ENCODE assay signal across 9 cellular contexts in genomic region chr14:95480109-95480886, GRCh38. TPM values are rescaled to one million over a fixed set of nuclear protein-coding genes. Genes with fewer than 3 reads are reported as not detected.
A peak's percentile ranks its signal among the peaks of the same experiment; 100 is the strongest.
DNase-seq lines count a peak whose midpoint lies in the region; ATAC-seq and TF ChIP-seq lines count a peak whose summit lies in the region.
"Had no signal": no experiment of that assay in that cellular context is flagged by ENCODE, and none has a peak within 500 bp of the region (broad histone marks: within the 10 kb centered on the region; RNA-seq: fewer than 3 reads in every experiment).

No MANE protein-coding gene starts in this region.

- H3K9me3 Mint-ChIP-seq in activated CD4-positive, alpha-beta T cell treated with anti-CD3 and anti-CD28 coated beads for 36 hours (ENCODE audit: low read depth) = no peaks in the 10 kb centered on the region
- no peaks in the 10 kb centered on the region for H3K9me3 Mint-ChIP-seq in activated CD4-positive, alpha-beta memory T cell treated with anti-CD3 and anti-CD28 coated beads, Interleukin-2, amount 10 ng/mL, durations not matched to agents 7 days and 5 days
- no peaks in the 10 kb centered on the region for H3K9me3 Mint-ChIP-seq in stimulated activated naive CD8-positive, alpha-beta T cell treated with anti-CD3 and anti-CD28 coated beads, Interleukin-15, Interleukin-2, amounts not matched to agents 100 ng/mL and 50 ng/mL, for 24 hours
- H3K9me3 Mint-ChIP-seq in endothelial cell (ENCODE audit: unreplicated experiment) = no peaks in the 10 kb centered on the region
- H3K9me3 Mint-ChIP-seq: nephron had no signal

- TF ChIP-seq CTCF in endothelial cell (IDR thresholded peaks at IDR 0.05; ENCODE audit: unreplicated experiment) = no peak

- H3K4me3 Mint-ChIP-seq in activated CD4-positive, alpha-beta T cell treated with anti-CD3 and anti-CD28 coated beads for 36 hours = peak overlapping the region; percentile 12
- H3K4me3 Mint-ChIP-seq in activated CD4-positive, alpha-beta memory T cell treated with anti-CD3 and anti-CD28 coated beads, Interleukin-2, amount 10 ng/mL, durations not matched to agents 7 days and 5 days = peak overlapping the region; percentile 3
- peak overlapping the region; percentile 61 for H3K4me3 Mint-ChIP-seq in stimulated activated naive CD8-positive, alpha-beta T cell treated with anti-CD3 and anti-CD28 coated beads, Interleukin-15, Interleukin-2, amounts not matched to agents 100 ng/mL and 50 ng/mL, for 24 hours
- no peak overlapping the region for H3K4me3 Mint-ChIP-seq in endothelial cell (ENCODE audit: unreplicated experiment)
- H3K4me3 Mint-ChIP-seq: nephron had no signal

- peak; percentile 66 for DNase-seq in activated CD4-positive, alpha-beta T cell treated with anti-CD3 and anti-CD28 coated beads for 36 hours
- no peak for DNase-seq in activated CD4-positive, alpha-beta T cell treated with anti-CD3 and anti-CD28 coated beads for 1 hour
- peak; percentile 56 for DNase-seq in activated CD4-positive, alpha-beta memory T cell treated with anti-CD3 and anti-CD28 coated beads, Interleukin-2, amount 10 ng/mL, durations not matched to agents 7 days and 5 days
- DNase-seq in Right ventricle myocardium superior = peak; percentile 89
- DNase-seq in NCI-H1105 treated with DMSO at 0.1 percent for 48 hours (lab: John Stamatoyannopoulos, UW) = no peak
- DNase-seq in endothelial cell (ENCODE audit: low spot score) = no peak
- DNase-seq in DMS53 treated with DMSO at 0.1 percent for 48 hours (lab: John Stamatoyannopoulos, UW; ENCODE audit: unreplicated experiment) = no peak

- ATAC-seq in activated CD4-positive, alpha-beta T cell treated with anti-CD3 and anti-CD28 coated beads for 36 hours = peak; percentile 87
- ATAC-seq in Right ventricle myocardium superior (ENCODE audit: poor library complexity) = peak; percentile 84

- CTCF ChIA-PET in activated CD4-positive, alpha-beta T cell treated with anti-CD3 and anti-CD28 coated beads for 36 hours (lab: Charles Lee) = interaction anchor here (0.7 to 2.4 kb wide), 8 partner anchors 17 to 54 kb away, joined by 3 to 10 read pairs (median 4); partner anchors contain the start of gene GLRX5
- CTCF ChIA-PET in activated CD4-positive, alpha-beta memory T cell treated with anti-CD3 and anti-CD28 coated beads, Interleukin-2, amount 10 ng/mL, durations not matched to agents 7 days and 5 days (lab: Charles Lee) = interaction anchor here (0.7 to 2.6 kb wide), 5 partner anchors 14 to 47 kb away, joined by 3 to 9 read pairs (median 4); no protein-coding TSS in a partner anchor

- peaks cover 11% of the 10 kb centered on the region for H3K36me3 Mint-ChIP-seq in activated CD4-positive, alpha-beta T cell treated with anti-CD3 and anti-CD28 coated beads for 36 hours (ENCODE audit: low read depth)
- H3K36me3 Mint-ChIP-seq in activated CD4-positive, alpha-beta memory T cell treated with anti-CD3 and anti-CD28 coated beads, Interleukin-2, amount 10 ng/mL, durations not matched to agents 7 days and 5 days (ENCODE audit: low read depth) = peaks cover 41% of the 10 kb centered on the region
- H3K36me3 Mint-ChIP-seq in stimulated activated naive CD8-positive, alpha-beta T cell treated with anti-CD3 and anti-CD28 coated beads, Interleukin-15, Interleukin-2, amounts not matched to agents 100 ng/mL and 50 ng/mL, for 24 hours (ENCODE audit: low read depth) = peaks cover 22% of the 10 kb centered on the region
- H3K36me3 Mint-ChIP-seq in endothelial cell (ENCODE audit: low read depth, unreplicated experiment) = no peaks in the 10 kb centered on the region

- peaks cover 43% of the 10 kb centered on the region for H3K4me1 Mint-ChIP-seq in activated CD4-positive, alpha-beta T cell treated with anti-CD3 and anti-CD28 coated beads for 36 hours
- H3K4me1 Mint-ChIP-seq in activated CD4-positive, alpha-beta memory T cell treated with anti-CD3 and anti-CD28 coated beads, Interleukin-2, amount 10 ng/mL, durations not matched to agents 7 days and 5 days = peaks cover 49% of the 10 kb centered on the region
- peaks cover 51% of the 10 kb centered on the region for H3K4me1 Mint-ChIP-seq in stimulated activated naive CD8-positive, alpha-beta T cell treated with anti-CD3 and anti-CD28 coated beads, Interleukin-15, Interleukin-2, amounts not matched to agents 100 ng/mL and 50 ng/mL, for 24 hours (ENCODE audit: low read depth)
- no peaks in the 10 kb centered on the region for H3K4me1 Mint-ChIP-seq in endothelial cell (ENCODE audit: unreplicated experiment)

- intact Hi-C loops in activated CD4-positive, alpha-beta T cell treated with anti-CD3 and anti-CD28 coated beads for 36 hours (cut with DNase I, micrococcal nuclease) = loop anchor here (1.0 kb wide), 4 partner anchors 39 to 323 kb away; partner anchors contain the start of gene DICER1 (in 1 of the 2)
- intact Hi-C loops in Right ventricle myocardium superior (cut with DNase I) = no loop called here

- POLR2A ChIA-PET in activated CD4-positive, alpha-beta T cell treated with anti-CD3 and anti-CD28 coated beads for 36 hours (lab: Charles Lee) = interaction anchor here (0.6 to 1.7 kb wide), 6 partner anchors 22 to 53 kb away, joined by 3 to 10 read pairs (median 3); no protein-coding TSS in a partner anchor
- POLR2A ChIA-PET in activated CD4-positive, alpha-beta memory T cell treated with anti-CD3 and anti-CD28 coated beads, Interleukin-2, amount 10 ng/mL, durations not matched to agents 7 days and 5 days (lab: Charles Lee) = interaction anchor here (0.9 to 2.5 kb wide), 10 partner anchors 16 to 54 kb away, joined by 3 to 12 read pairs (median 6); partner anchors contain the start of genes GLRX5 and SYNE3

- peak overlapping the region; percentile 85 for H3K27ac Mint-ChIP-seq in activated CD4-positive, alpha-beta T cell treated with anti-CD3 and anti-CD28 coated beads for 36 hours
- H3K27ac Mint-ChIP-seq in activated CD4-positive, alpha-beta memory T cell treated with anti-CD3 and anti-CD28 coated beads, Interleukin-2, amount 10 ng/mL, durations not matched to agents 7 days and 5 days = peak overlapping the region; percentile 79
- peak overlapping the region; percentile 96 for H3K27ac Mint-ChIP-seq in stimulated activated naive CD8-positive, alpha-beta T cell treated with anti-CD3 and anti-CD28 coated beads, Interleukin-15, Interleukin-2, amounts not matched to agents 100 ng/mL and 50 ng/mL, for 24 hours
- H3K27ac Mint-ChIP-seq in endothelial cell (ENCODE audit: unreplicated experiment) = no peak overlapping the region
- H3K27ac Mint-ChIP-seq: nephron had no signal

- no peaks in the 10 kb centered on the region for H3K27me3 Mint-ChIP-seq in activated CD4-positive, alpha-beta T cell treated with anti-CD3 and anti-CD28 coated beads for 36 hours
- no peaks in the 10 kb centered on the region for H3K27me3 Mint-ChIP-seq in activated CD4-positive, alpha-beta memory T cell treated with anti-CD3 and anti-CD28 coated beads, Interleukin-2, amount 10 ng/mL, durations not matched to agents 7 days and 5 days
- H3K27me3 Mint-ChIP-seq in stimulated activated naive CD8-positive, alpha-beta T cell treated with anti-CD3 and anti-CD28 coated beads, Interleukin-15, Interleukin-2, amounts not matched to agents 100 ng/mL and 50 ng/mL, for 24 hours = no peaks in the 10 kb centered on the region
- H3K27me3 Mint-ChIP-seq in endothelial cell (ENCODE audit: unreplicated experiment) = peaks cover 2% of the 10 kb centered on the region

RNA-seq across cellular contexts. Expression of gene SYNE3, which starts 36.2 kb away (rescaled TPM):
- total RNA-seq in activated CD4-positive, alpha-beta T cell treated with anti-CD3 and anti-CD28 coated beads for 36 hours = 10 to 100 TPM; 27.3 to 34.2 TPM
- 10 to 100 TPM; 86.2 to 89.5 TPM for total RNA-seq in activated CD4-positive, alpha-beta memory T cell treated with anti-CD3 and anti-CD28 coated beads, Interleukin-2, amount 10 ng/mL, durations not matched to agents 7 days and 5 days
- total RNA-seq in Right ventricle myocardium superior (15.1 TPM), endothelial cell (ENCODE audit: unreplicated experiment) (0.62 TPM)

RNA-seq across cellular contexts. Expression of gene GLRX5, which starts 54.6 kb away (rescaled TPM):
- 10 to 100 TPM; 37.9 to 44.1 TPM for total RNA-seq in activated CD4-positive, alpha-beta T cell treated with anti-CD3 and anti-CD28 coated beads for 36 hours
- 10 to 100 TPM; 30.4 to 34.5 TPM for total RNA-seq in activated CD4-positive, alpha-beta memory T cell treated with anti-CD3 and anti-CD28 coated beads, Interleukin-2, amount 10 ng/mL, durations not matched to agents 7 days and 5 days
- total RNA-seq in Right ventricle myocardium superior (85.4 TPM), endothelial cell (ENCODE audit: unreplicated experiment) (40.3 TPM)

Comparison
In these comparisons a context has a peak if more than half of its experiments do, and no peak if none do; other contexts are left out.
1. DNase-seq: peak in activated CD4-positive, alpha-beta T cell treated with anti-CD3 and anti-CD28 coated beads for 36 hours (single experiment), activated CD4-positive, alpha-beta memory T cell treated with anti-CD3 and anti-CD28 coated beads, Interleukin-2, amount 10 ng/mL, durations not matched to agents 7 days and 5 days (single experiment) and Right ventricle myocardium superior (single experiment); none in activated CD4-positive, alpha-beta T cell treated with anti-CD3 and anti-CD28 coated beads for 1 hour (single experiment), NCI-H1105 treated with DMSO at 0.1 percent for 48 hours (single experiment), endothelial cell (single experiment) and DMS53 treated with DMSO at 0.1 percent for 48 hours (single experiment).